13 cellular contexts compared by ENCODE assay signal in genomic region chr14:44914849-44915248, GRCh38. TPM values are rescaled to one million over a fixed set of nuclear protein-coding genes. Genes with fewer than 3 reads are reported as not detected.
DNase-seq lines count a peak whose midpoint lies in the region; ATAC-seq and TF ChIP-seq lines count a peak whose summit lies in the region.
"Had no signal": no experiment of that assay in that cellular context is flagged by ENCODE, and none has a peak within 500 bp of the region (broad histone marks: within the 10 kb centered on the region; RNA-seq: fewer than 3 reads in every experiment).

No MANE protein-coding gene starts in this region.

- intact Hi-C loops in PC-3 (cut with micrococcal nuclease), result loop anchor here (5.0 kb wide), 1 partner anchor 337 kb away; the partner anchor contains the start of gene MIS18BP1

- no TSS peak for BruUV-seq in PC-3 (replicated peaks; lab: Mats Ljungman, UMichigan)

- no peak overlapping the region for H3K4me3 Mint-ChIP-seq in GM23338
- H3K4me3 Mint-ChIP-seq: activated naive CD4-positive, alpha-beta T cell treated with anti-CD3 and anti-CD28 coated beads, Interleukin-2, amount 10 ng/mL, durations not matched to agents 7 days and 5 days; naive thymus-derived CD4-positive, alpha-beta T cell had no signal

- peak; percentile 21 for ATAC-seq in GM23338
- ATAC-seq in PC-3, result no peak
- no peak for ATAC-seq in HG02852 (IDR thresholded peaks at IDR 0.05; ENCODE audit: unreplicated experiment)
- ATAC-seq: naive thymus-derived CD4-positive, alpha-beta T cell had no signal

- peaks cover 7% of the 10 kb centered on the region for H3K27me3 Mint-ChIP-seq in GM23338 (ENCODE audit: insufficient read depth, low read depth, poor library complexity)

- H4K20me1 ChIP-seq in GM23338 (replicated peaks; ENCODE audit: insufficient read depth) (no peaks in the 10 kb centered on the region), PC-3 (ENCODE audit: low read length) (no peaks in the 10 kb centered on the region), fibroblast of lung (ENCODE audit: control insufficient read depth, extremely low read depth, insufficient read depth, low read length) (no peaks in the 10 kb centered on the region)

- CTCF ChIA-PET in PC-3 (lab: Charles Lee), result no interaction called here

- no peaks in the 10 kb centered on the region; the same call in 2 of the 3 replicates for H3K36me3 Mint-ChIP-seq in GM23338 (ENCODE audit: low read depth)
- H3K36me3 Mint-ChIP-seq: activated naive CD4-positive, alpha-beta T cell treated with anti-CD3 and anti-CD28 coated beads, Interleukin-2, amount 10 ng/mL, durations not matched to agents 7 days and 5 days had no signal

- H3K27me3 ChIP-seq in GM23338 (ENCODE audit: insufficient read depth) (peaks cover 21% of the 10 kb centered on the region), PC-3 (ENCODE audit: low read length) (no peaks in the 10 kb centered on the region), fibroblast of lung (ENCODE audit: control insufficient read depth, insufficient read depth, low read length) (no peaks in the 10 kb centered on the region), parathyroid adenoma (ENCODE audit: control insufficient read depth, insufficient read depth, low read length) (no peaks in the 10 kb centered on the region)

- peaks cover 9% of the 10 kb centered on the region for H3F3A ChIP-seq in GM23338 (replicated peaks; ENCODE audit: low read depth)
- no peaks in the 10 kb centered on the region for H3F3A ChIP-seq in PC-3 (ENCODE audit: low read length, unreplicated experiment)

- H3K4me3 ChIP-seq in GM23338 (no peak overlapping the region), PC-3 (ENCODE audit: low read length) (no peak overlapping the region), fibroblast of lung (replicated peaks in 1 of 4; ENCODE audit: control extremely low read depth in 1 of 4, insufficient read depth in 1 of 4, low read depth in 3 of 4, low read length in 4 of 4) (no peak overlapping the region), parathyroid adenoma (ENCODE audit: low read depth, low read length) (no peak overlapping the region)
- H3K4me3 ChIP-seq: sigmoid colon, suprapubic skin had no signal

- H3K4me1 ChIP-seq in GM23338 (ENCODE audit: insufficient read depth), result peaks cover 14% of the 10 kb centered on the region; the same call in 1 of the 2 replicates
- H3K4me1 ChIP-seq in PC-3 (ENCODE audit: insufficient read depth, low read length), result 0 out of 2 replicates have a peak, but pooled peaks cover 4% of the 10 kb centered on the region
- no peaks in the 10 kb centered on the region for H3K4me1 ChIP-seq in fibroblast of lung (ENCODE audit: control insufficient read depth, extremely low read depth, insufficient read depth, low read length)
- no peaks in the 10 kb centered on the region for H3K4me1 ChIP-seq in parathyroid adenoma

- no peaks in the 10 kb centered on the region for H3K9me3 ChIP-seq in PC-3 (ENCODE audit: low read length)
- H3K9me3 ChIP-seq in fibroblast of lung (ENCODE audit: control insufficient read depth, insufficient read depth, low read depth, low read length), result no peaks in the 10 kb centered on the region
- no peaks in the 10 kb centered on the region for H3K9me3 ChIP-seq in parathyroid adenoma (ENCODE audit: control insufficient read depth, low read length)
- H3K9me3 ChIP-seq: suprapubic skin had no signal

- POLR2A ChIA-PET in PC-3 (lab: Charles Lee; ENCODE audit: unreplicated experiment), result no interaction called here

- no peaks in the 10 kb centered on the region for H3K79me2 ChIP-seq in GM23338 (replicated peaks; ENCODE audit: insufficient read depth)
- H3K79me2 ChIP-seq in PC-3 (ENCODE audit: low read length), result no peaks in the 10 kb centered on the region
- no peaks in the 10 kb centered on the region for H3K79me2 ChIP-seq in fibroblast of lung (ENCODE audit: control insufficient read depth, insufficient read depth, low read length)
- no peaks in the 10 kb centered on the region for H3K79me2 ChIP-seq in parathyroid adenoma

- H2AFZ ChIP-seq in GM23338, result peak overlapping the region; percentile 12; the same call in 1 of the 2 replicates
- H2AFZ ChIP-seq in PC-3 (ENCODE audit: low read length), result peak overlapping the region; percentile 93; the same call in 1 of the 2 replicates
- H2AFZ ChIP-seq in fibroblast of lung (ENCODE audit: low read length), result peak overlapping the region; percentile 69
- peak overlapping the region; percentile 26 for H2AFZ ChIP-seq in parathyroid adenoma

- peaks cover 11% of the 10 kb centered on the region; the same call in 2 of the 3 replicates for H3K4me1 Mint-ChIP-seq in GM23338

- DNase-seq in GM23338 (ENCODE audit: low spot score) (peak; percentile 64), PC-3 (peak; percentile 12), fibroblast of lung (ENCODE audit: low read depth in 2 of 2) (peak; percentile 31 to 38), NCI-H1092 (lab: John Stamatoyannopoulos, UW) (no peak)
- DNase-seq in stimulated activated naive CD4-positive, alpha-beta T cell (lab: John Stamatoyannopoulos, UW), result no peak
- DNase-seq: activated naive CD4-positive, alpha-beta T cell treated with anti-CD3 and anti-CD28 coated beads, Interleukin-2, amount 10 ng/mL, durations not matched to agents 7 days and 5 days; cortex of kidney; foreskin melanocyte; naive thymus-derived CD4-positive, alpha-beta T cell; sigmoid colon had no signal

- H3K27ac ChIP-seq in GM23338 (ENCODE audit: low read depth), result 0 out of 2 replicates have a peak overlapping the region, but pooled peaks have one; percentile 7
- H3K27ac ChIP-seq in PC-3 (ENCODE audit: low read length), result no peak overlapping the region
- no peak overlapping the region for H3K27ac ChIP-seq in fibroblast of lung (ENCODE audit: insufficient read depth, low read length)
- H3K27ac ChIP-seq in parathyroid adenoma, result no peak overlapping the region
- H3K27ac ChIP-seq: sigmoid colon, suprapubic skin had no signal

- H3K9me3 Mint-ChIP-seq in GM23338, result peaks cover 6% of the 10 kb centered on the region

- no peaks in the 10 kb centered on the region for H3K36me3 ChIP-seq in GM23338 (ENCODE audit: insufficient read depth)
- no peaks in the 10 kb centered on the region for H3K36me3 ChIP-seq in PC-3 (ENCODE audit: low read depth, low read length)
- no peaks in the 10 kb centered on the region for H3K36me3 ChIP-seq in fibroblast of lung (ENCODE audit: control insufficient read depth, insufficient read depth, low read length)
- no peaks in the 10 kb centered on the region for H3K36me3 ChIP-seq in parathyroid adenoma (ENCODE audit: control insufficient read depth, insufficient read depth, low read length)
- H3K36me3 ChIP-seq: sigmoid colon, suprapubic skin had no signal

- no peak for TF ChIP-seq CTCF in GM23338 (conservative IDR thresholded peaks at IDR 0.05; ENCODE audit: low read depth in 2 of 2)
- no peak for TF ChIP-seq CTCF in PC-3 (conservative IDR thresholded peaks at IDR 0.05; ENCODE audit: low read depth, low read length)
- no peak for TF ChIP-seq CTCF in fibroblast of lung (conservative IDR thresholded peaks at IDR 0.05 in 1 of 2, IDR thresholded peaks at IDR 0.05 in 1 of 2; ENCODE audit: low read depth in 1 of 2, low read length in 2 of 2)
- TF ChIP-seq CTCF in parathyroid adenoma (IDR thresholded peaks at IDR 0.05), result no peak

- no peak overlapping the region for H3K27ac Mint-ChIP-seq in GM23338
- H3K27ac Mint-ChIP-seq: activated naive CD4-positive, alpha-beta T cell treated with anti-CD3 and anti-CD28 coated beads, Interleukin-2, amount 10 ng/mL, durations not matched to agents 7 days and 5 days; naive thymus-derived CD4-positive, alpha-beta T cell had no signal

- H3K9ac ChIP-seq in PC-3 (ENCODE audit: low read length) (no peak overlapping the region), fibroblast of lung (ENCODE audit: insufficient read depth, low read length) (no peak overlapping the region), parathyroid adenoma (no peak overlapping the region)

- H3K9me2 ChIP-seq in GM23338 (ENCODE audit: insufficient read depth) (no peaks in the 10 kb centered on the region), PC-3 (replicated peaks; ENCODE audit: low read length) (no peaks in the 10 kb centered on the region)

- H3K4me2 ChIP-seq in GM23338 (no peak overlapping the region), PC-3 (ENCODE audit: low read length) (no peak overlapping the region), fibroblast of lung (ENCODE audit: extremely low read depth, insufficient read depth, low read length) (peak overlapping the region; percentile 35), parathyroid adenoma (ENCODE audit: low read length) (no peak overlapping the region)

TF ChIP-seq in GM23338, 12 proteins besides CTCF, POLR2A, EP300 and RAD21 (continues in another document):
- no peak for TF ChIP-seq EZH2 (IDR thresholded peaks at IDR 0.05; ENCODE audit: low read depth, unreplicated experiment)

RNA-seq across cellular contexts. Expression of gene KLHL28, which starts 46.9 kb away (rescaled TPM):
- total RNA-seq in GM23338 (2014; rRNA removed; shearing (Covaris generic)), result 9.9 and 10.6 TPM in 2 replicates
- polyA plus RNA-seq in GM23338 (2016; fragmentation: Nextera tagmentation; extraction: Ambion mirVana) (5.3 and 7.7 TPM in 2 replicates), fibroblast of lung (5.4 and 6.1 TPM in 2 replicates)
- total RNA-seq in PC-3 (2014; rRNA removed) (2.4 and 2.5 TPM in 2 replicates), fibroblast of lung (9.2 and 9.7 TPM in 2 replicates)
- 3.7 and 4.5 TPM in 2 replicates for polyA plus RNA-seq in fibroblast of lung (2012)
- 2.3 and 4.6 TPM in 2 replicates for polyA minus RNA-seq in fibroblast of lung (ENCODE audit: low replicate concordance)

RNA-seq across cellular contexts. Expression of gene TOGARAM1, which starts 47.1 kb away (rescaled TPM):
- total RNA-seq in GM23338 (2014; rRNA removed; shearing (Covaris generic)), result 9.8 and 10.8 TPM in 2 replicates
- polyA plus RNA-seq in GM23338 (2016; fragmentation: Nextera tagmentation; extraction: Ambion mirVana) (5.8 and 9.6 TPM in 2 replicates), fibroblast of lung (8.1 and 10.7 TPM in 2 replicates)
- total RNA-seq in PC-3 (2014; rRNA removed) (5.8 and 6.3 TPM in 2 replicates), fibroblast of lung (22.1 and 24.9 TPM in 2 replicates)
- polyA plus RNA-seq in fibroblast of lung (2012), result 5.2 and 7.6 TPM in 2 replicates
- polyA minus RNA-seq in fibroblast of lung (ENCODE audit: low replicate concordance), result 5.0 and 6.0 TPM in 2 replicates

Comparison
In these comparisons a context has a peak if more than half of its experiments do, and no peak if none do; other contexts are left out.
1. DNase-seq: peak in GM23338 (single experiment), PC-3 (single experiment) and fibroblast of lung (2 of 2); none in stimulated activated naive CD4-positive, alpha-beta T cell (0 of 6) and NCI-H1092 (single experiment).
2. H2AFZ ChIP-seq: peak in every context shown above with its lines; median percentile 93 in PC-3; 69 in fibroblast of lung; 26 in parathyroid adenoma; 12 in GM23338.